11 cellular contexts compared by ENCODE assay signal in genomic region chr18:4356929-4357328, GRCh38.
"Had no signal": no experiment of that assay in that cellular context is flagged by ENCODE, and none has a peak within 500 bp of the region (broad histone marks: within the 10 kb centered on the region; RNA-seq: fewer than 3 reads in every experiment).

No MANE protein-coding gene starts in this region.

- H3K4me3 ChIP-seq: GM23248, GM23338, HAP-1 had no signal

- H3K36me3 ChIP-seq: HAP-1 had no signal

- H3K9ac ChIP-seq: GM23248 had no signal

- ATAC-seq: HCT116 had no signal

- H3K9me3 ChIP-seq: HAP-1 had no signal

- H3K9me3 Mint-ChIP-seq: GM23338, H9 had no signal

- H3K4me3 Mint-ChIP-seq: GM23338, H9, HFFc6 had no signal

- FAIRE-seq: H1, H54 had no signal

- H3K4me2 ChIP-seq: GM23338 had no signal

- DNase-seq: GM23248, GOT3, H7, H9, HCEC 1CT, HFFc6 had no signal

- H3K27ac Mint-ChIP-seq: GM23338, H9, HFFc6 had no signal

- H2AFZ ChIP-seq: GM23248, GM23338 had no signal

- H3K27ac ChIP-seq: GM23248 had no signal
